In the genomic region with DNA sequence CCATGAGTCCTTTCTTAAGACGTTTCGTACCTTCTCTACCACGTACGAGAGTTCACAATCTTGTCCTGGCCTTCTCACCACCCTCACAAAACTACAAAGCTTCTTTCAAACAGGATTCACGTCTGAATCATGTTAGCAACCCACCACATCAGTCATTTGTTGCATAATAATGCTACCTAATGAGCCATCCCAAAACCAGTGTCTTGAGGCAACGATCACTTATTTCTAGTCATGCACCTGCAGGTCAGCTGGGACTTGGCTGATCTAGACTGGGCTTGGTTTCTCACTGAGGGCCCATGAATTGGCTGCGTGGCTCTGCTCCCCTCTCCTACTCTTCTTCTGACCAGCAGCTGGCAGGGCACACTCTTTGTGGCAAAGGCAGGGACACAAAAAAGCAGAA, we compare ENCODE assay signal across 1 cellular context.
TF ChIP-seq lines count a peak whose summit lies in the region.

No MANE protein-coding gene starts in this region.

TF ChIP-seq in GM23338, 12 proteins besides CTCF, POLR2A, EP300 and RAD21 (continued from another document):
- TF ChIP-seq, protein P1, sequence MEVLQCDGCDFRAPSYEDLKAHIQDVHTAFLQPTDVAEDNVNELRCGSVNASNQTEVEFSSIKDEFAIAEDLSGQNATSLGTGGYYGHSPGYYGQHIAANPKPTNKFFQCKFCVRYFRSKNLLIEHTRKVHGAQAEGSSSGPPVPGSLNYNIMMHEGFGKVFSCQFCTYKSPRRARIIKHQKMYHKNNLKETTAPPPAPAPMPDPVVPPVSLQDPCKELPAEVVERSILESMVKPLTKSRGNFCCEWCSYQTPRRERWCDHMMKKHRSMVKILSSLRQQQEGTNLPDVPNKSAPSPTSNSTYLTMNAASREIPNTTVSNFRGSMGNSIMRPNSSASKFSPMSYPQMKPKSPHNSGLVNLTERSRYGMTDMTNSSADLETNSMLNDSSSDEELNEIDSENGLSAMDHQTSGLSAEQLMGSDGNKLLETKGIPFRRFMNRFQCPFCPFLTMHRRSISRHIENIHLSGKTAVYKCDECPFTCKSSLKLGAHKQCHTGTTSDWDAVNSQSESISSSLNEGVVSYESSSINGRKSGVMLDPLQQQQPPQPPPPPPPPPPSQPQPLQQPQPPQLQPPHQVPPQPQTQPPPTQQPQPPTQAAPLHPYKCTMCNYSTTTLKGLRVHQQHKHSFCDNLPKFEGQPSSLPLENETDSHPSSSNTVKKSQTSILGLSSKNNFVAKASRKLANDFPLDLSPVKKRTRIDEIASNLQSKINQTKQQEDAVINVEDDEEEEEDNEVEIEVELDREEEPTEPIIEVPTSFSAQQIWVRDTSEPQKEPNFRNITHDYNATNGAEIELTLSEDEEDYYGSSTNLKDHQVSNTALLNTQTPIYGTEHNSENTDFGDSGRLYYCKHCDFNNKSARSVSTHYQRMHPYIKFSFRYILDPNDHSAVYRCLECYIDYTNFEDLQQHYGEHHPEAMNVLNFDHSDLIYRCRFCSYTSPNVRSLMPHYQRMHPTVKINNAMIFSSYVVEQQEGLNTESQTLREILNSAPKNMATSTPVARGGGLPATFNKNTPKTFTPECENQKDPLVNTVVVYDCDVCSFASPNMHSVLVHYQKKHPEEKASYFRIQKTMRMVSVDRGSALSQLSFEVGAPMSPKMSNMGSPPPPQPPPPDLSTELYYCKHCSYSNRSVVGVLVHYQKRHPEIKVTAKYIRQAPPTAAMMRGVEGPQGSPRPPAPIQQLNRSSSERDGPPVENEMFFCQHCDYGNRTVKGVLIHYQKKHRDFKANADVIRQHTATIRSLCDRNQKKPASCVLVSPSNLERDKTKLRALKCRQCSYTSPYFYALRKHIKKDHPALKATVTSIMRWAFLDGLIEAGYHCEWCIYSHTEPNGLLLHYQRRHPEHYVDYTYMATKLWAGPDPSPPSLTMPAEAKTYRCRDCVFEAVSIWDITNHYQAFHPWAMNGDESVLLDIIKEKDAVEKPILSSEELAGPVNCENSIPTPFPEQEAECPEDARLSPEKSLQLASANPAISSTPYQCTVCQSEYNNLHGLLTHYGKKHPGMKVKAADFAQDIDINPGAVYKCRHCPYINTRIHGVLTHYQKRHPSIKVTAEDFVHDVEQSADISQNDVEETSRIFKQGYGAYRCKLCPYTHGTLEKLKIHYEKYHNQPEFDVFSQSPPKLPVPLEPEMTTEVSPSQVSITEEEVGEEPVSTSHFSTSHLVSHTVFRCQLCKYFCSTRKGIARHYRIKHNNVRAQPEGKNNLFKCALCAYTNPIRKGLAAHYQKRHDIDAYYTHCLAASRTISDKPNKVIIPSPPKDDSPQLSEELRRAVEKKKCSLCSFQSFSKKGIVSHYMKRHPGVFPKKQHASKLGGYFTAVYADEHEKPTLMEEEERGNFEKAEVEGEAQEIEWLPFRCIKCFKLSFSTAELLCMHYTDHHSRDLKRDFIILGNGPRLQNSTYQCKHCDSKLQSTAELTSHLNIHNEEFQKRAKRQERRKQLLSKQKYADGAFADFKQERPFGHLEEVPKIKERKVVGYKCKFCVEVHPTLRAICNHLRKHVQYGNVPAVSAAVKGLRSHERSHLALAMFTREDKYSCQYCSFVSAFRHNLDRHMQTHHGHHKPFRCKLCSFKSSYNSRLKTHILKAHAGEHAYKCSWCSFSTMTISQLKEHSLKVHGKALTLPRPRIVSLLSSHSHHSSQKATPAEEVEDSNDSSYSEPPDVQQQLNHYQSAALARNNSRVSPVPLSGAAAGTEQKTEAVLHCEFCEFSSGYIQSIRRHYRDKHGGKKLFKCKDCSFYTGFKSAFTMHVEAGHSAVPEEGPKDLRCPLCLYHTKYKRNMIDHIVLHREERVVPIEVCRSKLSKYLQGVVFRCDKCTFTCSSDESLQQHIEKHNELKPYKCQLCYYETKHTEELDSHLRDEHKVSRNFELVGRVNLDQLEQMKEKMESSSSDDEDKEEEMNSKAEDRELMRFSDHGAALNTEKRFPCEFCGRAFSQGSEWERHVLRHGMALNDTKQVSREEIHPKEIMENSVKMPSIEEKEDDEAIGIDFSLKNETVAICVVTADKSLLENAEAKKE (CRISPR knock-in tag; IDR thresholded peaks at IDR 0.05), result no peak
- TF ChIP-seq, protein P2, sequence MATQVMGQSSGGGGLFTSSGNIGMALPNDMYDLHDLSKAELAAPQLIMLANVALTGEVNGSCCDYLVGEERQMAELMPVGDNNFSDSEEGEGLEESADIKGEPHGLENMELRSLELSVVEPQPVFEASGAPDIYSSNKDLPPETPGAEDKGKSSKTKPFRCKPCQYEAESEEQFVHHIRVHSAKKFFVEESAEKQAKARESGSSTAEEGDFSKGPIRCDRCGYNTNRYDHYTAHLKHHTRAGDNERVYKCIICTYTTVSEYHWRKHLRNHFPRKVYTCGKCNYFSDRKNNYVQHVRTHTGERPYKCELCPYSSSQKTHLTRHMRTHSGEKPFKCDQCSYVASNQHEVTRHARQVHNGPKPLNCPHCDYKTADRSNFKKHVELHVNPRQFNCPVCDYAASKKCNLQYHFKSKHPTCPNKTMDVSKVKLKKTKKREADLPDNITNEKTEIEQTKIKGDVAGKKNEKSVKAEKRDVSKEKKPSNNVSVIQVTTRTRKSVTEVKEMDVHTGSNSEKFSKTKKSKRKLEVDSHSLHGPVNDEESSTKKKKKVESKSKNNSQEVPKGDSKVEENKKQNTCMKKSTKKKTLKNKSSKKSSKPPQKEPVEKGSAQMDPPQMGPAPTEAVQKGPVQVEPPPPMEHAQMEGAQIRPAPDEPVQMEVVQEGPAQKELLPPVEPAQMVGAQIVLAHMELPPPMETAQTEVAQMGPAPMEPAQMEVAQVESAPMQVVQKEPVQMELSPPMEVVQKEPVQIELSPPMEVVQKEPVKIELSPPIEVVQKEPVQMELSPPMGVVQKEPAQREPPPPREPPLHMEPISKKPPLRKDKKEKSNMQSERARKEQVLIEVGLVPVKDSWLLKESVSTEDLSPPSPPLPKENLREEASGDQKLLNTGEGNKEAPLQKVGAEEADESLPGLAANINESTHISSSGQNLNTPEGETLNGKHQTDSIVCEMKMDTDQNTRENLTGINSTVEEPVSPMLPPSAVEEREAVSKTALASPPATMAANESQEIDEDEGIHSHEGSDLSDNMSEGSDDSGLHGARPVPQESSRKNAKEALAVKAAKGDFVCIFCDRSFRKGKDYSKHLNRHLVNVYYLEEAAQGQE (IDR thresholded peaks at IDR 0.05; ENCODE audit: unreplicated experiment), result no peak
- no peak for TF ChIP-seq POLR2AphosphoS5 (IDR thresholded peaks at IDR 0.05; ENCODE audit: low read depth)
- TF ChIP-seq NANOG (IDR thresholded peaks at IDR 0.05; ENCODE audit: borderline replicate concordance), result no peak
